1 cellular context compared by ENCODE assay signal in genomic region chr12:56644654-56645053, GRCh38.
A peak's percentile ranks its signal among the peaks of the same experiment; 100 is the strongest.
TF ChIP-seq lines count a peak whose summit lies in the region.

No MANE protein-coding gene starts in this region.

TF ChIP-seq in K562, 482 proteins besides CTCF, POLR2A, EP300 and RAD21:
- TF ChIP-seq ZNF3 (CRISPR knock-in tag; IDR thresholded peaks at IDR 0.05) (no peak), LCOR (CRISPR knock-in tag; IDR thresholded peaks at IDR 0.05) (0 out of 2 replicates have a peak, but pooled peaks have one; percentile 15), HMGXB4 (CRISPR knock-in tag; IDR thresholded peaks at IDR 0.05) (0 out of 2 replicates have a peak, but pooled peaks have one; percentile 5), TAL1 (IDR thresholded peaks at IDR 0.05) (no peak)
